ENCODE assay signal across 8 cellular contexts in genomic region chr2:189440644-189440946, GRCh38. TPM values are rescaled to one million over a fixed set of nuclear protein-coding genes. Genes with fewer than 3 reads are reported as not detected.
DNase-seq lines count a peak whose midpoint lies in the region; ATAC-seq, FAIRE-seq and TF ChIP-seq lines count a peak whose summit lies in the region.

No MANE protein-coding gene starts in this region.

- TF ChIP-seq CTCF in K562 (IDR thresholded peaks at IDR 0.05 in 2 of 3, conservative IDR thresholded peaks at IDR 0.05 in 1 of 3; ENCODE audit: insufficient read depth in 2 of 3, low read depth in 1 of 3, low read length in 3 of 3) (no peak), right lobe of liver (IDR thresholded peaks at IDR 0.05) (no peak), type B pancreatic cell (conservative IDR thresholded peaks at IDR 0.05) (no peak), GM10266 (IDR thresholded peaks at IDR 0.05; ENCODE audit: control insufficient read depth, insufficient read depth, low read depth, missing control alignments) (no peak)

- WGBS in K562 (ENCODE audit: insufficient coverage, low coverage, missing lambda C conversion rate), result 0% methylated on average over 8 of the region's 8 CpGs
- WGBS in right lobe of liver (ENCODE audit: insufficient coverage, low coverage, low lambda C conversion rate, missing lambda C conversion rate), result 0% methylated on average over 8 of the region's 8 CpGs

- H3K4me2 ChIP-seq in K562 (ENCODE audit: insufficient read depth, low read length), result peak overlapping the region; percentile 98

- H3K27ac ChIP-seq in K562 (ENCODE audit: extremely low read depth, low read depth, low read length), result peak overlapping the region; percentile 80
- H3K27ac ChIP-seq in right lobe of liver, result peak overlapping the region; percentile 80 to 93 (median 83)

- TSS peak; percentile 85 for BruUV-seq in K562 (replicated peaks; lab: Mats Ljungman, UMichigan)

- peak; percentile 28 for ATAC-seq in activated CD8-positive, alpha-beta memory T cell treated with anti-CD3 and anti-CD28 coated beads, Interleukin-2, amount 10 ng/mL, durations not matched to agents 7 days and 5 days
- ATAC-seq in HG03354 (IDR thresholded peaks at IDR 0.05; ENCODE audit: poor library complexity, severe bottlenecking, unreplicated experiment) (peak; percentile 33), K562 (peak; percentile 67), right lobe of liver (peak; percentile 55 to 67 (median 62))

- H3K36me3 ChIP-seq in K562 (ENCODE audit: control insufficient read depth, insufficient read depth, low read length) (peaks cover 31% of the 10 kb centered on the region), right lobe of liver (no peaks in the 10 kb centered on the region)

- peak overlapping the region; percentile 96 for H3K4me3 Mint-ChIP-seq in activated CD8-positive, alpha-beta memory T cell treated with anti-CD3 and anti-CD28 coated beads, Interleukin-2, amount 10 ng/mL, durations not matched to agents 7 days and 5 days
- no peak overlapping the region for H3K4me3 Mint-ChIP-seq in type B pancreatic cell

- peaks cover 3% of the 10 kb centered on the region for H3K27me3 Mint-ChIP-seq in activated CD8-positive, alpha-beta memory T cell treated with anti-CD3 and anti-CD28 coated beads, Interleukin-2, amount 10 ng/mL, durations not matched to agents 7 days and 5 days
- H3K27me3 Mint-ChIP-seq in type B pancreatic cell, result no peaks in the 10 kb centered on the region

- H3K9me1 ChIP-seq in K562 (ENCODE audit: control insufficient read depth, insufficient read depth, low read length), result no peaks in the 10 kb centered on the region

- H3K27me3 ChIP-seq in K562 (ENCODE audit: control insufficient read depth in 2 of 2, insufficient read depth in 2 of 2, low read length in 2 of 2) (no peaks in the 10 kb centered on the region), right lobe of liver (no peaks in the 10 kb centered on the region)

- peaks cover 16% of the 10 kb centered on the region for H3K4me1 Mint-ChIP-seq in activated CD8-positive, alpha-beta memory T cell treated with anti-CD3 and anti-CD28 coated beads, Interleukin-2, amount 10 ng/mL, durations not matched to agents 7 days and 5 days
- H3K4me1 Mint-ChIP-seq in type B pancreatic cell (ENCODE audit: unreplicated experiment), result peaks cover 9% of the 10 kb centered on the region

- no peak for TF ChIP-seq RAD21 in K562 (CRISPR knock-in tag; conservative IDR thresholded peaks at IDR 0.05 in 1 of 2, IDR thresholded peaks at IDR 0.05 in 1 of 2)

- POLR2A ChIA-PET in K562 (lab: Yijun Ruan, JAX), result interaction anchor here (0.6 to 1.6 kb wide), 2 partner anchors 19 to 241 kb away, joined by 3 to 5 read pairs; no protein-coding TSS in a partner anchor

- H3K9me3 ChIP-seq in K562 (replicated peaks; ENCODE audit: control insufficient read depth, insufficient read depth, low read depth, low read length) (no peaks in the 10 kb centered on the region), right lobe of liver (no peaks in the 10 kb centered on the region)

- peak overlapping the region; percentile 100 for H2AFZ ChIP-seq in K562 (ENCODE audit: low read depth, low read length)

- DNase-seq in activated CD8-positive, alpha-beta memory T cell treated with anti-CD3 and anti-CD28 coated beads, Interleukin-2, amount 10 ng/mL, durations not matched to agents 7 days and 5 days, result no peak
- DNase-seq in activated CD8-positive, alpha-beta memory T cell treated with anti-CD3 and anti-CD28 coated beads, Interleukin-2, amount 50 U/mL, for 48 hours, result no peak
- peak in 1 of 4 experiments; percentile 9 for DNase-seq in K562 (ENCODE audit: extremely low read depth in 1 of 4, low spot score in 3 of 4)
- DNase-seq in right lobe of liver, result peak in 2 of 3 donors; percentile 51 to 56
- no peak for DNase-seq in type B pancreatic cell (ENCODE audit: extremely low spot score, unreplicated experiment)
- DNase-seq in GM10266 (ENCODE audit: extremely low spot score), result no peak
- DNase-seq in NCI-H526 treated with DMSO at 0.1 percent for 48 hours (lab: John Stamatoyannopoulos, UW), result no peak

- H3K4me3 ChIP-seq in K562 (peak overlapping the region; percentile 94), right lobe of liver (peak overlapping the region; percentile 78 to 85 (median 82))

- no peaks in the 10 kb centered on the region for H3K9me3 Mint-ChIP-seq in activated CD8-positive, alpha-beta memory T cell treated with anti-CD3 and anti-CD28 coated beads, Interleukin-2, amount 10 ng/mL, durations not matched to agents 7 days and 5 days (ENCODE audit: low read depth)
- H3K9me3 Mint-ChIP-seq in type B pancreatic cell, result no peaks in the 10 kb centered on the region

- peaks cover 44% of the 10 kb centered on the region for H3K79me2 ChIP-seq in K562 (ENCODE audit: control insufficient read depth, insufficient read depth, low read length)

- peak overlapping the region; percentile 94 to 96 for H3K9ac ChIP-seq in K562 (ENCODE audit: insufficient read depth in 1 of 2, low read depth in 2 of 2, low read length in 2 of 2)

- intact Hi-C loops in K562 (cut with micrococcal nuclease) (loop anchor here (10.0 kb wide), 1 partner anchor 1146 kb away; the partner anchor contains the start of gene GULP1), right lobe of liver (cut with DNase I) (no loop called here)

- TF ChIP-seq EP300 in K562 (IDR thresholded peaks at IDR 0.05; ENCODE audit: low read length), result no peak

- H3K36me3 Mint-ChIP-seq in activated CD8-positive, alpha-beta memory T cell treated with anti-CD3 and anti-CD28 coated beads, Interleukin-2, amount 10 ng/mL, durations not matched to agents 7 days and 5 days, result peaks cover 2% of the 10 kb centered on the region
- no peaks in the 10 kb centered on the region for H3K36me3 Mint-ChIP-seq in type B pancreatic cell

- no peak for FAIRE-seq in K562 (lab: Jason Lieb, UNC)

- peak overlapping the region; percentile 99 for H3K27ac Mint-ChIP-seq in activated CD8-positive, alpha-beta memory T cell treated with anti-CD3 and anti-CD28 coated beads, Interleukin-2, amount 10 ng/mL, durations not matched to agents 7 days and 5 days
- peak overlapping the region; percentile 99 for H3K27ac Mint-ChIP-seq in type B pancreatic cell

- in situ Hi-C loops in K562 (cut with MboI), result no loop called here

- no peaks in the 10 kb centered on the region for H4K20me1 ChIP-seq in K562 (replicated peaks; ENCODE audit: control insufficient read depth, insufficient read depth, low read length)

- TF ChIP-seq POLR2A in K562 (conservative IDR thresholded peaks at IDR 0.05) (no peak), right lobe of liver (IDR thresholded peaks at IDR 0.05) (no peak)

- H3K4me1 ChIP-seq in K562 (replicated peaks in 1 of 2; ENCODE audit: control insufficient read depth in 2 of 2, insufficient read depth in 2 of 2, low read length in 2 of 2) (peaks cover 4 to 13% of the 10 kb centered on the region in 2 experiments; a peak in 4 of 5 replicates), right lobe of liver (peaks cover 0 to 14% (median 3%) of the 10 kb centered on the region in 4 donors)

- CTCF ChIA-PET in activated CD8-positive, alpha-beta memory T cell treated with anti-CD3 and anti-CD28 coated beads, Interleukin-2, amount 10 ng/mL, durations not matched to agents 7 days and 5 days (lab: Charles Lee), result interaction anchor here (1.1 to 1.3 kb wide), 2 partner anchors 140 to 322 kb away, joined by 3 to 6 read pairs; partner anchors contain the start of genes OSGEPL1 and SLC40A1
- CTCF ChIA-PET in K562 (lab: Yijun Ruan, JAX; ENCODE audit: low intra/inter-chr PET ratio), result no interaction called here

TF ChIP-seq in K562, 482 proteins besides CTCF, POLR2A, EP300 and RAD21:
- TF ChIP-seq NRF1 (conservative IDR thresholded peaks at IDR 0.05 in 1 of 2, IDR thresholded peaks at IDR 0.05 in 1 of 2), result 0 out of 4 replicates have a peak, but pooled peaks of 1 of the 2 experiments have one; percentile 9
- TF ChIP-seq GTF2F1 (IDR thresholded peaks at IDR 0.05; ENCODE audit: low read depth, low read length), result no peak
- 0 out of 2 replicates have a peak, but pooled peaks have one; percentile 31 for TF ChIP-seq BCL6 (CRISPR knock-in tag; IDR thresholded peaks at IDR 0.05)
- no peak for TF ChIP-seq TARDBP (IDR thresholded peaks at IDR 0.05)
- no peak for TF ChIP-seq CHD4 (IDR thresholded peaks at IDR 0.05; ENCODE audit: insufficient read depth, insufficient replicate concordance, low read depth, low read length, poor library complexity, severe bottlenecking)

RNA-seq across cellular contexts. Expression of gene WDR75, which starts 0.7 kb away (rescaled TPM):
- total RNA-seq in activated CD8-positive, alpha-beta memory T cell treated with anti-CD3 and anti-CD28 coated beads, Interleukin-2, amount 10 ng/mL, durations not matched to agents 7 days and 5 days, result 10 to 100 TPM; 41.1 to 55.5 TPM
- total RNA-seq in K562 (2011; cell fraction: chromatin; rRNA removed; ENCODE audit: low replicate concordance), result 71.2 and 129 TPM in 2 replicates
- 59.6 and 96.4 TPM in 2 replicates for total RNA-seq in K562 (2011; cell fraction: nucleolus; rRNA removed)
- total RNA-seq in K562 (2011; cell fraction: nucleoplasm; rRNA removed), result 83.7 and 87.0 TPM in 2 replicates
- total RNA-seq in K562 (2014; rRNA removed) (50.9 and 59.6 TPM in 2 replicates), K562 (2014; rRNA removed; fragmentation: Illumina TruSeq; extraction: Trizol) (81.4 and 91.9 TPM in 2 replicates), K562 (2015; rRNA removed; fragmentation: Illumina TruSeq; extraction: Trizol) (71.7 and 76.4 TPM in 2 replicates), K562 (2021) (54.2 and 59.1 TPM in 2 replicates), right lobe of liver (10 to 100 TPM in 4 of 6 experiments, 1 to 10 TPM in 2; 7.5 to 19.5 (median 11.8) TPM), type B pancreatic cell (ENCODE audit: low replicate concordance) (34.3 and 49.8 TPM in 2 replicates)
- polyA plus RNA-seq in K562 (2011; rRNA removed) (71.7 and 104 TPM in 2 replicates), K562 (2014; fragmentation: Illumina TruSeq; extraction: Trizol) (90.9 and 146 TPM in 2 replicates), K562 (2014; fragmentation: Nextera tagmentation; extraction: Ambion mirVana) (100 to 1,000 TPM in 1 of 2 experiments, 10 to 100 TPM in 1; 66.3 to 111 TPM), K562 (2014; rRNA removed) (60.4 and 68.9 TPM in 2 replicates)
- 21.9 and 26.6 TPM in 2 replicates for polyA plus RNA-seq in K562 (2011; cell fraction: cytosol; rRNA removed)
- polyA plus RNA-seq in K562 (2011; cell fraction: nucleus; rRNA removed), result 140 and 156 TPM in 2 replicates
- 25.7 and 120 TPM in 2 replicates for polyA plus RNA-seq in K562 (2012)
- 97.3 and 100 TPM in 2 replicates for polyA minus RNA-seq in K562 (2011; rRNA and poly(A)+ RNA removed)
- polyA minus RNA-seq in K562 (2011; cell fraction: cytosol; rRNA and poly(A)+ RNA removed), result 19.5 and 28.0 TPM in 2 replicates
- 96.5 and 115 TPM in 2 replicates for polyA minus RNA-seq in K562 (2011; cell fraction: nucleus; rRNA and poly(A)+ RNA removed)

Comparison
In these comparisons a context has a peak if more than half of its experiments do, and no peak if none do; other contexts are left out.
1. DNase-seq: peak in right lobe of liver (2 of 3); none in activated CD8-positive, alpha-beta memory T cell treated with anti-CD3 and anti-CD28 coated beads, Interleukin-2, amount 10 ng/mL, durations not matched to agents 7 days and 5 days (single experiment), activated CD8-positive, alpha-beta memory T cell treated with anti-CD3 and anti-CD28 coated beads, Interleukin-2, amount 50 U/mL, for 48 hours (single experiment), type B pancreatic cell (single experiment), GM10266 (single experiment) and NCI-H526 treated with DMSO at 0.1 percent for 48 hours (single experiment).
2. Peak in every context shown above with its lines, with median percentiles within 50 percentile points of each other: ATAC-seq.